9 cellular contexts compared by ENCODE assay signal in genomic region chr22:41367680-41368542, GRCh38. TPM values are rescaled to one million over a fixed set of nuclear protein-coding genes. Genes with fewer than 3 reads are reported as not detected.
DNase-seq lines count a peak whose midpoint lies in the region; TF ChIP-seq lines count a peak whose summit lies in the region.
"Had no signal": no experiment of that assay in that cellular context is flagged by ENCODE, and none has a peak within 500 bp of the region (broad histone marks: within the 10 kb centered on the region; RNA-seq: fewer than 3 reads in every experiment).

No MANE protein-coding gene starts in this region.

- H3K9me3 Mint-ChIP-seq in HFFc6: no peaks in the 10 kb centered on the region
- no peaks in the 10 kb centered on the region for H3K9me3 Mint-ChIP-seq in activated T-helper 1 cell treated with anti-CD3 and anti-CD28 coated beads, Interleukin-12 subunit alpha, Interleukin-12 subunit beta, Interleukin-2, Interleukin-4 antibody, amounts not matched to agents 30 ng/mL and 10 ng/mL and 1 ng/mL, durations not matched to agents 14 hours and 24 hours and 36 hours
- H3K9me3 Mint-ChIP-seq: natural killer cell treated with Interleukin-12 subunit alpha and Interleukin-12 subunit beta and Interleukin-15 and Interleukin-18, amount 100 ng/mL, for 72 hours had no signal

- no peak overlapping the region for H3K27ac Mint-ChIP-seq in HFFc6
- H3K27ac Mint-ChIP-seq in activated T-helper 1 cell treated with anti-CD3 and anti-CD28 coated beads, Interleukin-12 subunit alpha, Interleukin-12 subunit beta, Interleukin-2, Interleukin-4 antibody, amounts not matched to agents 30 ng/mL and 10 ng/mL and 1 ng/mL, durations not matched to agents 14 hours and 24 hours and 36 hours: no peak overlapping the region
- H3K27ac Mint-ChIP-seq: natural killer cell treated with Interleukin-12 subunit alpha and Interleukin-12 subunit beta and Interleukin-15 and Interleukin-18, amount 100 ng/mL, for 72 hours had no signal

- intact Hi-C loops in colonic mucosa (cut with DNase I): loop anchor here (5.0 kb wide), 1 partner anchor 66 kb away; the partner anchor contains the start of gene ZC3H7B
- intact Hi-C loops in activated T-helper 1 cell treated with anti-CD3 and anti-CD28 coated beads, Interleukin-12 subunit alpha, Interleukin-12 subunit beta, Interleukin-2, Interleukin-4 antibody, amounts not matched to agents 30 ng/mL and 10 ng/mL and 1 ng/mL, durations not matched to agents 14 hours and 24 hours and 36 hours (cut with micrococcal nuclease): no loop called here

- H3K27ac ChIP-seq in 22Rv1: peak overlapping the region; percentile 66
- no peak overlapping the region for H3K27ac ChIP-seq in colonic mucosa

- H3K36me3 ChIP-seq in colonic mucosa: no peaks in the 10 kb centered on the region

- peaks cover 12% of the 10 kb centered on the region for H3K4me1 ChIP-seq in colonic mucosa

- TF ChIP-seq CTCF in 22Rv1 (IDR thresholded peaks at IDR 0.05) (no peak), HFFc6 (IDR thresholded peaks at IDR 0.05) (no peak), colonic mucosa (IDR thresholded peaks at IDR 0.05) (no peak)

- no peaks in the 10 kb centered on the region for H3K27me3 ChIP-seq in colonic mucosa

- H3K4me3 ChIP-seq in colonic mucosa: peak overlapping the region; percentile 30

- H3K4me1 Mint-ChIP-seq in HFFc6 (ENCODE audit: low read depth): peaks cover 23% of the 10 kb centered on the region
- no peaks in the 10 kb centered on the region for H3K4me1 Mint-ChIP-seq in activated T-helper 1 cell treated with anti-CD3 and anti-CD28 coated beads, Interleukin-12 subunit alpha, Interleukin-12 subunit beta, Interleukin-2, Interleukin-4 antibody, amounts not matched to agents 30 ng/mL and 10 ng/mL and 1 ng/mL, durations not matched to agents 14 hours and 24 hours and 36 hours (ENCODE audit: low read depth)

- peak overlapping the region; percentile 70 to 87 for H3K9ac ChIP-seq in colonic mucosa (ENCODE audit: low read depth in 2 of 2, low read length in 2 of 2)

- peak; percentile 34 for DNase-seq in HFFc6
- peak; percentile 31 for DNase-seq in colonic mucosa
- DNase-seq in mucosa of gallbladder (ENCODE audit: low spot score): peak; percentile 33
- no peak for DNase-seq in HPDE6-E6E7 (ENCODE audit: extremely low spot score)
- no peak for DNase-seq in kidney glomerular epithelial cell (lab: John Stamatoyannopoulos, UW)
- no peak for DNase-seq in activated T-helper 1 cell treated with anti-CD3 and anti-CD28 coated beads, Interleukin-12 subunit alpha, Interleukin-12 subunit beta, Interleukin-2, Interleukin-4 antibody, amounts not matched to agents 30 ng/mL and 10 ng/mL and 1 ng/mL, durations not matched to agents 14 hours and 24 hours and 36 hours (ENCODE audit: low spot score)
- DNase-seq in stimulated activated CD4-positive, alpha-beta T cell treated with anti-CD3 and anti-CD28 coated beads, Interleukin-4, amount 100 ng/mL, for 1 hour: no peak

- H3K36me3 Mint-ChIP-seq in HFFc6 (ENCODE audit: low read depth): 0 out of 2 replicates have a peak, but pooled peaks cover 2% of the 10 kb centered on the region
- no peaks in the 10 kb centered on the region for H3K36me3 Mint-ChIP-seq in activated T-helper 1 cell treated with anti-CD3 and anti-CD28 coated beads, Interleukin-12 subunit alpha, Interleukin-12 subunit beta, Interleukin-2, Interleukin-4 antibody, amounts not matched to agents 30 ng/mL and 10 ng/mL and 1 ng/mL, durations not matched to agents 14 hours and 24 hours and 36 hours (ENCODE audit: low read depth)
- H3K36me3 Mint-ChIP-seq: natural killer cell treated with Interleukin-12 subunit alpha and Interleukin-12 subunit beta and Interleukin-15 and Interleukin-18, amount 100 ng/mL, for 72 hours had no signal

- no peaks in the 10 kb centered on the region for H3K9me3 ChIP-seq in colonic mucosa

- H3K4me3 Mint-ChIP-seq in HFFc6: peak overlapping the region; percentile 74
- no peak overlapping the region for H3K4me3 Mint-ChIP-seq in activated T-helper 1 cell treated with anti-CD3 and anti-CD28 coated beads, Interleukin-12 subunit alpha, Interleukin-12 subunit beta, Interleukin-2, Interleukin-4 antibody, amounts not matched to agents 30 ng/mL and 10 ng/mL and 1 ng/mL, durations not matched to agents 14 hours and 24 hours and 36 hours
- H3K4me3 Mint-ChIP-seq: natural killer cell treated with Interleukin-12 subunit alpha and Interleukin-12 subunit beta and Interleukin-15 and Interleukin-18, amount 100 ng/mL, for 72 hours had no signal

- H3K27me3 Mint-ChIP-seq in HFFc6 (ENCODE audit: insufficient read depth): peaks cover 4% of the 10 kb centered on the region
- peaks cover 6% of the 10 kb centered on the region for H3K27me3 Mint-ChIP-seq in activated T-helper 1 cell treated with anti-CD3 and anti-CD28 coated beads, Interleukin-12 subunit alpha, Interleukin-12 subunit beta, Interleukin-2, Interleukin-4 antibody, amounts not matched to agents 30 ng/mL and 10 ng/mL and 1 ng/mL, durations not matched to agents 14 hours and 24 hours and 36 hours (ENCODE audit: insufficient read depth)

RNA-seq across cellular contexts. Expression of gene TEF, which starts 13.8 kb away (rescaled TPM):
- total RNA-seq in HFFc6 (2021; fragmentation: NEBNext Ultra II Directional; extraction: Animal tissue kit (Norgen Biotek cat#: 25700)): 10 to 100 TPM in 2 of 6 experiments, 1 to 10 TPM in 4; 7.4 to 10.6 (median 9.4) TPM
- 10 to 100 TPM; 12.7 to 28.9 TPM for total RNA-seq in colonic mucosa
- total RNA-seq in mucosa of gallbladder: 28.4 TPM
- 1.6 and 2.1 TPM in 2 replicates for total RNA-seq in activated T-helper 1 cell treated with anti-CD3 and anti-CD28 coated beads, Interleukin-12 subunit alpha, Interleukin-12 subunit beta, Interleukin-2, Interleukin-4 antibody, amounts not matched to agents 30 ng/mL and 10 ng/mL and 1 ng/mL, durations not matched to agents 14 hours and 24 hours and 36 hours

Comparison
In these comparisons a context has a peak if more than half of its experiments do, and no peak if none do; other contexts are left out.
1. DNase-seq: peak in HFFc6 (single experiment), colonic mucosa (single experiment) and mucosa of gallbladder (single experiment); none in HPDE6-E6E7 (single experiment), kidney glomerular epithelial cell (single experiment), activated T-helper 1 cell treated with anti-CD3 and anti-CD28 coated beads, Interleukin-12 subunit alpha, Interleukin-12 subunit beta, Interleukin-2, Interleukin-4 antibody, amounts not matched to agents 30 ng/mL and 10 ng/mL and 1 ng/mL, durations not matched to agents 14 hours and 24 hours and 36 hours (single experiment) and stimulated activated CD4-positive, alpha-beta T cell treated with anti-CD3 and anti-CD28 coated beads, Interleukin-4, amount 100 ng/mL, for 1 hour (single experiment).